Comparison of ENCODE assay signal across 2 cellular contexts in the genomic region with DNA sequence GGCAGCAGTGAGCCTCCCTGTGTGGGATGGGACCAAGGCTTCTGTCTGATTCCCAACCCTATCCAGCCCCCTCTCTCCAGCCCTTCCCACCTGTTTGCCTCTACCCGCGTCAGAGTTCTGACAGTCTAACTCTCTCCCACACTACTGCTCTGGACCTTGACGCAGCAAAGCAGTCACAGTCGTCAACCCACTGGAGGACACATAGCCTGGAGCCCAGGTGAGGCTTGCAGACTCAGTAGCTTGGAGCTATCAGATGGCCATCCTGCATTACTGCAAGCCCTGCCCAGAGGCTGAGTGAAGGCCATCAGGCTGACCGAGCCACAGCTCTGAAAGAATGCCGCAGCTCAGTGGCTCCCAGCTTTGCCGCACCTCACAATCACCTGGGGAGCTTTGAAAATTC.
TF ChIP-seq lines count a peak whose summit lies in the region.

No MANE protein-coding gene starts in this region.

TF ChIP-seq in liver, 16 proteins besides CTCF, POLR2A, EP300 and RAD21:
- TF ChIP-seq, protein P1, sequence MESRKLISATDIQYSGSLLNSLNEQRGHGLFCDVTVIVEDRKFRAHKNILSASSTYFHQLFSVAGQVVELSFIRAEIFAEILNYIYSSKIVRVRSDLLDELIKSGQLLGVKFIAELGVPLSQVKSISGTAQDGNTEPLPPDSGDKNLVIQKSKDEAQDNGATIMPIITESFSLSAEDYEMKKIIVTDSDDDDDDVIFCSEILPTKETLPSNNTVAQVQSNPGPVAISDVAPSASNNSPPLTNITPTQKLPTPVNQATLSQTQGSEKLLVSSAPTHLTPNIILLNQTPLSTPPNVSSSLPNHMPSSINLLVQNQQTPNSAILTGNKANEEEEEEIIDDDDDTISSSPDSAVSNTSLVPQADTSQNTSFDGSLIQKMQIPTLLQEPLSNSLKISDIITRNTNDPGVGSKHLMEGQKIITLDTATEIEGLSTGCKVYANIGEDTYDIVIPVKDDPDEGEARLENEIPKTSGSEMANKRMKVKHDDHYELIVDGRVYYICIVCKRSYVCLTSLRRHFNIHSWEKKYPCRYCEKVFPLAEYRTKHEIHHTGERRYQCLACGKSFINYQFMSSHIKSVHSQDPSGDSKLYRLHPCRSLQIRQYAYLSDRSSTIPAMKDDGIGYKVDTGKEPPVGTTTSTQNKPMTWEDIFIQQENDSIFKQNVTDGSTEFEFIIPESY (IDR thresholded peaks at IDR 0.05) = no peak
- TF ChIP-seq TAF1 (conservative IDR thresholded peaks at IDR 0.05) = no peak
- TF ChIP-seq, protein P2, sequence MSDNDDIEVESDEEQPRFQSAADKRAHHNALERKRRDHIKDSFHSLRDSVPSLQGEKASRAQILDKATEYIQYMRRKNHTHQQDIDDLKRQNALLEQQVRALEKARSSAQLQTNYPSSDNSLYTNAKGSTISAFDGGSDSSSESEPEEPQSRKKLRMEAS (IDR thresholded peaks at IDR 0.05) = no peak
- TF ChIP-seq JUND (IDR thresholded peaks at IDR 0.05) = no peak

TF ChIP-seq in HepG2, 621 proteins besides CTCF, POLR2A, EP300 and RAD21:
- no peak for TF ChIP-seq ZSCAN31 (CRISPR knock-in tag; IDR thresholded peaks at IDR 0.05; ENCODE audit: low read depth)
- TF ChIP-seq ZNF761 (CRISPR knock-in tag; conservative IDR thresholded peaks at IDR 0.05) = no peak
- TF ChIP-seq MYC (CRISPR knock-in tag; IDR thresholded peaks at IDR 0.05; ENCODE audit: borderline replicate concordance) = no peak
- no peak for TF ChIP-seq ZNF33A (CRISPR knock-in tag; IDR thresholded peaks at IDR 0.05; ENCODE audit: borderline replicate concordance)
- TF ChIP-seq, protein P3, sequence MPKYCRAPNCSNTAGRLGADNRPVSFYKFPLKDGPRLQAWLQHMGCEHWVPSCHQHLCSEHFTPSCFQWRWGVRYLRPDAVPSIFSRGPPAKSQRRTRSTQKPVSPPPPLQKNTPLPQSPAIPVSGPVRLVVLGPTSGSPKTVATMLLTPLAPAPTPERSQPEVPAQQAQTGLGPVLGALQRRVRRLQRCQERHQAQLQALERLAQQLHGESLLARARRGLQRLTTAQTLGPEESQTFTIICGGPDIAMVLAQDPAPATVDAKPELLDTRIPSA (CRISPR knock-in tag; IDR thresholded peaks at IDR 0.05; ENCODE audit: borderline replicate concordance) = no peak
- no peak for TF ChIP-seq JUND (CRISPR knock-in tag; IDR thresholded peaks at IDR 0.05)
- TF ChIP-seq FIP1L1 (IDR thresholded peaks at IDR 0.05; ENCODE audit: borderline replicate concordance, insufficient read depth, low read depth, low read length) = no peak
- no peak for TF ChIP-seq NR1H2 (CRISPR knock-in tag; IDR thresholded peaks at IDR 0.05; ENCODE audit: borderline replicate concordance, low read depth)
- TF ChIP-seq, protein P4, sequence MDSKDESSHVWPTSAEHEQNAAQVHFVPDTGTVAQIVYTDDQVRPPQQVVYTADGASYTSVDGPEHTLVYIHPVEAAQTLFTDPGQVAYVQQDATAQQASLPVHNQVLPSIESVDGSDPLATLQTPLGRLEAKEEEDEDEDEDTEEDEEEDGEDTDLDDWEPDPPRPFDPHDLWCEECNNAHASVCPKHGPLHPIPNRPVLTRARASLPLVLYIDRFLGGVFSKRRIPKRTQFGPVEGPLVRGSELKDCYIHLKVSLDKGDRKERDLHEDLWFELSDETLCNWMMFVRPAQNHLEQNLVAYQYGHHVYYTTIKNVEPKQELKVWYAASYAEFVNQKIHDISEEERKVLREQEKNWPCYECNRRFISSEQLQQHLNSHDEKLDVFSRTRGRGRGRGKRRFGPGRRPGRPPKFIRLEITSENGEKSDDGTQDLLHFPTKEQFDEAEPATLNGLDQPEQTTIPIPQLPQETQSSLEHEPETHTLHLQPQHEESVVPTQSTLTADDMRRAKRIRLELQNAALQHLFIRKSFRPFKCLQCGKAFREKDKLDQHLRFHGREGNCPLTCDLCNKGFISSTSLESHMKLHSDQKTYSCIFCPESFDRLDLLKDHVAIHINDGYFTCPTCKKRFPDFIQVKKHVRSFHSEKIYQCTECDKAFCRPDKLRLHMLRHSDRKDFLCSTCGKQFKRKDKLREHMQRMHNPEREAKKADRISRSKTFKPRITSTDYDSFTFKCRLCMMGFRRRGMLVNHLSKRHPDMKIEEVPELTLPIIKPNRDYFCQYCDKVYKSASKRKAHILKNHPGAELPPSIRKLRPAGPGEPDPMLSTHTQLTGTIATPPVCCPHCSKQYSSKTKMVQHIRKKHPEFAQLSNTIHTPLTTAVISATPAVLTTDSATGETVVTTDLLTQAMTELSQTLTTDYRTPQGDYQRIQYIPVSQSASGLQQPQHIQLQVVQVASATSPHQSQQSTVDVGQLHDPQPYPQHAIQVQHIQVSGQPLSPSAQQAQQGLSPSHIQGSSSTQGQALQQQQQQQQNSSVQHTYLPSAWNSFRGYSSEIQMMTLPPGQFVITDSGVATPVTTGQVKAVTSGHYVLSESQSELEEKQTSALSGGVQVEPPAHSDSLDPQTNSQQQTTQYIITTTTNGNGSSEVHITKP (CRISPR knock-in tag; IDR thresholded peaks at IDR 0.05; ENCODE audit: low read depth) = no peak
- TF ChIP-seq TGIF2 (CRISPR knock-in tag; IDR thresholded peaks at IDR 0.05) = no peak
